ENCODE assay signal across 8 cellular contexts in genomic region chr14:49865431-49865859, GRCh38. TPM values are rescaled to one million over a fixed set of nuclear protein-coding genes. Genes with fewer than 3 reads are reported as not detected.
DNase-seq lines count a peak whose midpoint lies in the region; ATAC-seq lines count a peak whose summit lies in the region.

No MANE protein-coding gene starts in this region.

- H3K27ac ChIP-seq in mesendoderm (ENCODE audit: low read depth, low read length): no peak overlapping the region

- ATAC-seq in stimulated activated memory B cell treated with anti-CD40 and anti-IgM and Interleukin-4, amounts not matched to agents 10 μg/mL and 1 μg/mL and 100 μg/mL, for 72 hours: no peak

- DNase-seq in NOMO-1 (lab: John Stamatoyannopoulos, UW; ENCODE audit: unreplicated experiment in 2 of 2) (peak; percentile 56), NOMO-1 treated with dmso at 0.1 percent for 144 hours (lab: John Stamatoyannopoulos, UW; ENCODE audit: unreplicated experiment) (no peak), NCI-H2227 (lab: John Stamatoyannopoulos, UW; ENCODE audit: unreplicated experiment) (peak; percentile 67), dermis blood vessel endothelial cell (peak; percentile 84), mesendoderm (peak; percentile 77)
- peak; percentile 94 for DNase-seq in activated CD4-positive, alpha-beta T cell treated with anti-CD3 and anti-CD28 coated beads, Interleukin-2, amount 10 ng/mL, durations not matched to agents 24 days and 14 days
- DNase-seq in stimulated activated CD8-positive, alpha-beta memory T cell treated with anti-CD3 and anti-CD28 coated beads, Interleukin-4, amount 100 ng/mL, for 1 hour (ENCODE audit: low read depth in 2 of 2, low spot score in 1 of 2): peak; percentile 50 to 58

- H3K23ac ChIP-seq in mesendoderm (ENCODE audit: low read length): no peak overlapping the region

- H3K27me3 ChIP-seq in mesendoderm (ENCODE audit: insufficient read depth, low read length, poor library complexity): no peaks in the 10 kb centered on the region

- H3K27ac Mint-ChIP-seq in activated CD4-positive, alpha-beta T cell treated with anti-CD3 and anti-CD28 coated beads, Interleukin-2, amount 10 ng/mL, durations not matched to agents 24 days and 14 days: no peak overlapping the region
- no peak overlapping the region for H3K27ac Mint-ChIP-seq in stimulated activated memory B cell treated with anti-CD40 and anti-IgM and Interleukin-4, amounts not matched to agents 10 μg/mL and 1 μg/mL and 100 μg/mL, for 72 hours

- H2BK15ac ChIP-seq in mesendoderm (replicated peaks; ENCODE audit: low read depth): no peak overlapping the region

- H2AK5ac ChIP-seq in mesendoderm (ENCODE audit: low read length): no peak overlapping the region

- no peak overlapping the region for H3K4me3 ChIP-seq in mesendoderm (ENCODE audit: low read length)

- H3K36me3 Mint-ChIP-seq in activated CD4-positive, alpha-beta T cell treated with anti-CD3 and anti-CD28 coated beads, Interleukin-2, amount 10 ng/mL, durations not matched to agents 24 days and 14 days (ENCODE audit: low read depth): peaks cover 3% of the 10 kb centered on the region
- no peaks in the 10 kb centered on the region for H3K36me3 Mint-ChIP-seq in stimulated activated memory B cell treated with anti-CD40 and anti-IgM and Interleukin-4, amounts not matched to agents 10 μg/mL and 1 μg/mL and 100 μg/mL, for 72 hours

- H3K79me2 ChIP-seq in mesendoderm (ENCODE audit: control insufficient read depth, insufficient read depth, low read length): no peaks in the 10 kb centered on the region

- H3K18ac ChIP-seq in mesendoderm (ENCODE audit: low read length): no peak overlapping the region

- no peaks in the 10 kb centered on the region for H3K79me1 ChIP-seq in mesendoderm (ENCODE audit: low read length)

- no peak overlapping the region for H3K9ac ChIP-seq in mesendoderm (ENCODE audit: low read length)

- WGBS in mesendoderm (ENCODE audit: extremely low coverage, insufficient coverage, low lambda C conversion rate): no CpG with 5 or more reads among the region's 4 CpGs

- no peaks in the 10 kb centered on the region for H3K36me3 ChIP-seq in mesendoderm (ENCODE audit: control insufficient read depth, insufficient read depth, low read length)

- no peak overlapping the region for H2BK120ac ChIP-seq in mesendoderm (ENCODE audit: low read depth, low read length)

- H3K9me3 Mint-ChIP-seq in activated CD4-positive, alpha-beta T cell treated with anti-CD3 and anti-CD28 coated beads, Interleukin-2, amount 10 ng/mL, durations not matched to agents 24 days and 14 days: no peaks in the 10 kb centered on the region
- no peaks in the 10 kb centered on the region for H3K9me3 Mint-ChIP-seq in stimulated activated memory B cell treated with anti-CD40 and anti-IgM and Interleukin-4, amounts not matched to agents 10 μg/mL and 1 μg/mL and 100 μg/mL, for 72 hours

- no peak overlapping the region for H3K56ac ChIP-seq in mesendoderm (ENCODE audit: low read length)

- H3K4me1 Mint-ChIP-seq in activated CD4-positive, alpha-beta T cell treated with anti-CD3 and anti-CD28 coated beads, Interleukin-2, amount 10 ng/mL, durations not matched to agents 24 days and 14 days: peaks cover 33% of the 10 kb centered on the region
- peaks cover 40% of the 10 kb centered on the region for H3K4me1 Mint-ChIP-seq in stimulated activated memory B cell treated with anti-CD40 and anti-IgM and Interleukin-4, amounts not matched to agents 10 μg/mL and 1 μg/mL and 100 μg/mL, for 72 hours

- intact Hi-C loops in activated CD4-positive, alpha-beta T cell treated with anti-CD3 and anti-CD28 coated beads, Interleukin-2, amount 10 ng/mL, durations not matched to agents 24 days and 14 days (cut with micrococcal nuclease): loop anchor here (1.0 to 10.0 kb wide), 3 partner anchors 197 to 959 kb away; partner anchors contain the start of gene MAP4K5

- peaks cover 4% of the 10 kb centered on the region for H3K27me3 Mint-ChIP-seq in activated CD4-positive, alpha-beta T cell treated with anti-CD3 and anti-CD28 coated beads, Interleukin-2, amount 10 ng/mL, durations not matched to agents 24 days and 14 days
- H3K27me3 Mint-ChIP-seq in stimulated activated memory B cell treated with anti-CD40 and anti-IgM and Interleukin-4, amounts not matched to agents 10 μg/mL and 1 μg/mL and 100 μg/mL, for 72 hours: no peaks in the 10 kb centered on the region

- no peak overlapping the region for H3K4me2 ChIP-seq in mesendoderm (ENCODE audit: low read length)

- no peak overlapping the region for H4K8ac ChIP-seq in mesendoderm (ENCODE audit: low read depth, low read length)

- no peak overlapping the region for H3K4me3 Mint-ChIP-seq in activated CD4-positive, alpha-beta T cell treated with anti-CD3 and anti-CD28 coated beads, Interleukin-2, amount 10 ng/mL, durations not matched to agents 24 days and 14 days
- H3K4me3 Mint-ChIP-seq in stimulated activated memory B cell treated with anti-CD40 and anti-IgM and Interleukin-4, amounts not matched to agents 10 μg/mL and 1 μg/mL and 100 μg/mL, for 72 hours: no peak overlapping the region

- H4K5ac ChIP-seq in mesendoderm (ENCODE audit: low read length): no peak overlapping the region

- H2BK5ac ChIP-seq in mesendoderm (ENCODE audit: low read length): no peak overlapping the region

- no peaks in the 10 kb centered on the region for H3K4me1 ChIP-seq in mesendoderm (ENCODE audit: control insufficient read depth, low read depth, low read length)

- H3K4ac ChIP-seq in mesendoderm (ENCODE audit: low read depth, low read length): no peak overlapping the region

RNA-seq across cellular contexts. Expression of gene NEMF, which starts 12.9 kb away (rescaled TPM):
- 65.8 and 75.4 TPM in 2 replicates for total RNA-seq in activated CD4-positive, alpha-beta T cell treated with anti-CD3 and anti-CD28 coated beads, Interleukin-2, amount 10 ng/mL, durations not matched to agents 24 days and 14 days
- 72.0 and 74.0 TPM in 2 replicates for total RNA-seq in dermis blood vessel endothelial cell
- 54.8 TPM for polyA plus RNA-seq in mesendoderm (2013, experiment 1 of 2)
- 55.7 TPM for polyA plus RNA-seq in mesendoderm (2013, experiment 2 of 2)

RNA-seq across cellular contexts. Expression of gene ARF6, which starts 27.4 kb away (rescaled TPM):
- 154 and 160 TPM in 2 replicates for total RNA-seq in activated CD4-positive, alpha-beta T cell treated with anti-CD3 and anti-CD28 coated beads, Interleukin-2, amount 10 ng/mL, durations not matched to agents 24 days and 14 days
- total RNA-seq in dermis blood vessel endothelial cell: 64.7 and 66.6 TPM in 2 replicates
- polyA plus RNA-seq in mesendoderm (2013, experiment 1 of 2): 42.5 TPM
- polyA plus RNA-seq in mesendoderm (2013, experiment 2 of 2): 41.9 TPM
